8 cellular contexts compared by ENCODE assay signal in genomic region chr5:179907570-179908324, GRCh38. TPM values are rescaled to one million over a fixed set of nuclear protein-coding genes. Genes with fewer than 3 reads are reported as not detected.
A peak's percentile ranks its signal among the peaks of the same experiment; 100 is the strongest.
DNase-seq lines count a peak whose midpoint lies in the region; ATAC-seq and TF ChIP-seq lines count a peak whose summit lies in the region.

TSS of gene TBC1D9B (minus strand) at chr5:179907897. CDS start at chr5:179907821, 76 bp downstream.

- 0 out of 2 replicates have a peak, but pooled peaks have one; percentile 8 for TF ChIP-seq CTCF in AG04450 (IDR thresholded peaks at IDR 0.05; ENCODE audit: low read depth, low read length)

- peak within 1 kb of the TSS; percentile 21 for H3K27ac ChIP-seq in AG04450 (ENCODE audit: low read depth, low read length)
- H3K27ac ChIP-seq in effector memory CD4-positive, alpha-beta T cell (ENCODE audit: insufficient read depth, low read length, poor library complexity, severe bottlenecking), result peak within 1 kb of the TSS; percentile 27

- H3K9me3 Mint-ChIP-seq in memory B cell, result no peaks in the 10 kb centered on the region

- H3K4me1 ChIP-seq in effector memory CD4-positive, alpha-beta T cell (ENCODE audit: control insufficient read depth, insufficient read depth, low read length, poor library complexity, severe bottlenecking), result peaks cover 16% of the 10 kb centered on the region

- ATAC-seq in GM18511 (IDR thresholded peaks at IDR 0.05; ENCODE audit: unreplicated experiment) (peak; percentile 93), HG03039 (IDR thresholded peaks at IDR 0.05; ENCODE audit: unreplicated experiment) (peak; percentile 76), memory B cell (ENCODE audit: low read depth) (peak; percentile 88)

- peaks cover 6% of the 10 kb centered on the region for H3K36me3 ChIP-seq in effector memory CD4-positive, alpha-beta T cell (ENCODE audit: control insufficient read depth, insufficient read depth, low read length)

- H3K9me3 ChIP-seq in AG04450 (ENCODE audit: control insufficient read depth, insufficient read depth, low read length), result no peaks in the 10 kb centered on the region; the same call in 1 of the 2 replicates
- no peaks in the 10 kb centered on the region for H3K9me3 ChIP-seq in effector memory CD4-positive, alpha-beta T cell (ENCODE audit: control insufficient read depth, low read length)

- peak within 1 kb of the TSS; percentile 91 for H3K27ac Mint-ChIP-seq in memory B cell

- H3K36me3 Mint-ChIP-seq in memory B cell, result peaks cover 7% of the 10 kb centered on the region

- H3K4me3 ChIP-seq in AG04450 (ENCODE audit: low read depth, low read length), result peak within 1 kb of the TSS; percentile 83
- H3K4me3 ChIP-seq in effector memory CD4-positive, alpha-beta T cell (ENCODE audit: insufficient read depth, low read depth, low read length, poor library complexity, severe bottlenecking), result peak within 1 kb of the TSS; percentile 54

- H3K4me3 Mint-ChIP-seq in memory B cell, result peak within 1 kb of the TSS; percentile 92

- no peaks in the 10 kb centered on the region for H3K27me3 ChIP-seq in AG04450 (ENCODE audit: control insufficient read depth, insufficient read depth, low read length)
- no peaks in the 10 kb centered on the region for H3K27me3 ChIP-seq in effector memory CD4-positive, alpha-beta T cell (replicated peaks; ENCODE audit: control insufficient read depth, insufficient read depth, low read length, poor library complexity, severe bottlenecking)

- POLR2A ChIA-PET in AG04450 (lab: Yijun Ruan, JAX), result interaction anchor here (0.8 kb wide), 1 partner anchor 176 kb away, joined by 4 read pairs; no protein-coding TSS in a partner anchor
- POLR2A ChIA-PET in activated CD8-positive, alpha-beta memory T cell treated with anti-CD3 and anti-CD28 coated beads for 36 hours (lab: Charles Lee), result interaction anchor here (0.7 to 1.1 kb wide), 3 partner anchors 139 to 301 kb away, joined by 4 read pairs; no protein-coding TSS in a partner anchor

- no peak for DNase-seq in AG04450 (ENCODE audit: low read depth, low spot score)
- peak; percentile 72 for DNase-seq in NCI-H748 (lab: John Stamatoyannopoulos, UW; ENCODE audit: unreplicated experiment)
- peak; percentile 62 to 67 (median 63) for DNase-seq in effector memory CD4-positive, alpha-beta T cell
- DNase-seq in memory B cell (ENCODE audit: low spot score in 2 of 2), result peak; percentile 67 to 76
- DNase-seq in stimulated activated CD8-positive, alpha-beta memory T cell treated with anti-CD3 and anti-CD28 coated beads, Interleukin-12 subunit alpha, Interleukin-12 subunit beta, amount 100 ng/mL, for 1 hour (ENCODE audit: low read depth), result peak; percentile 39

- peaks cover 14% of the 10 kb centered on the region for H3K4me1 Mint-ChIP-seq in memory B cell

- CTCF ChIA-PET in AG04450 (lab: Charles Lee), result interaction anchor here (0.6 to 1.2 kb wide), 9 partner anchors 8 to 307 kb away, joined by 3 to 5 read pairs (median 4); no protein-coding TSS in a partner anchor
- CTCF ChIA-PET in activated CD8-positive, alpha-beta memory T cell treated with anti-CD3 and anti-CD28 coated beads for 36 hours (lab: Charles Lee), result interaction anchor here (0.7 to 1.7 kb wide), 3 partner anchors 50 to 214 kb away, joined by 3 to 6 read pairs (median 4); no protein-coding TSS in a partner anchor

- H3K27me3 Mint-ChIP-seq in memory B cell, result no peaks in the 10 kb centered on the region

RNA-seq across cellular contexts. Expression of gene TBC1D9B, which starts in this region (rescaled TPM):
- polyA plus RNA-seq in AG04450 (2011; rRNA removed), result 41.1 and 47.9 TPM in 2 replicates
- 51.0 and 73.9 TPM in 2 replicates for polyA minus RNA-seq in AG04450 (2011; rRNA and poly(A)+ RNA removed)
- 10 to 100 TPM; 94.2 to 98.1 TPM for total RNA-seq in activated CD8-positive, alpha-beta memory T cell treated with anti-CD3 and anti-CD28 coated beads for 36 hours
